15 cellular contexts compared by ENCODE assay signal in the genomic region with DNA sequence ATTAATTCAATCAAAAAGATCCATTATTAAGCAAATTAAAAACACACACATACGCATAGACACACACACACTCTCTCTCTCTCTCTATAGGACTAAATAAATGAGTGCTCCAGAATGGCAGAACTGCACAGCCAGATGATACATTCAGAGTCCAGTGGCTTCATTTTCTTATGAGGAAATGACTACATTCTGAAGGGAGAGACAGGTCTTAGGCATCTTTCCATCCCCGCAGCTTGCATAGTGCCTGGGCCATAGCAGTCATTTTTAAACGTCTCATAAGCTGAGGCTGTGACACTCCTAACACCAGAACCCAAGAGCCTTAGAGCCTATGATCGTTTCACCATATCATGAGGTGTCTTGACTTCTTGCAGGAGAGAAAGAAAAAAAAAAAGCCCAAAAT. TPM values are rescaled to one million over a fixed set of nuclear protein-coding genes. Genes with fewer than 3 reads are reported as not detected.
DNase-seq lines count a peak whose midpoint lies in the region; ATAC-seq and TF ChIP-seq lines count a peak whose summit lies in the region.
"Had no signal": no experiment of that assay in that cellular context is flagged by ENCODE, and none has a peak within 500 bp of the region (broad histone marks: within the 10 kb centered on the region; RNA-seq: fewer than 3 reads in every experiment).

No MANE protein-coding gene starts in this region.

- TF ChIP-seq CTCF in Panc1 (IDR thresholded peaks at IDR 0.05) (no peak), endothelial cell (IDR thresholded peaks at IDR 0.05; ENCODE audit: unreplicated experiment) (no peak), osteocyte (IDR thresholded peaks at IDR 0.05) (no peak)

- in situ Hi-C loops in GM23248 (cut with MboI) (loop anchor here (25.0 kb wide), 1 partner anchor 220 kb away; no protein-coding TSS in a partner anchor), Panc1 (cut with HindIII; ENCODE audit: low pct_unique_long_range_greater_than_20kb, low sequenced_read_pairs) (no loop called here)

- no peak overlapping the region for H3K9ac ChIP-seq in GM23248

- CTCF ChIA-PET in Panc1 (lab: Charles Lee) = no interaction called here

- H4K20me1 ChIP-seq in GM23248 (ENCODE audit: insufficient read depth) = no peaks in the 10 kb centered on the region

- intact Hi-C loops in Panc1 (cut with micrococcal nuclease; ENCODE audit: unreplicated experiment) = loop anchor here (10.0 kb wide), 1 partner anchor 218 kb away; no protein-coding TSS in a partner anchor

- H3K4me1 ChIP-seq in GM23248 (ENCODE audit: insufficient read depth) = peaks cover 67% of the 10 kb centered on the region
- peaks cover 79% of the 10 kb centered on the region for H3K4me1 ChIP-seq in Panc1 (ENCODE audit: control insufficient read depth, insufficient read depth, low read length)

- ATAC-seq in Panc1 = no peak
- no peak for ATAC-seq in GM18517 (IDR thresholded peaks at IDR 0.05; ENCODE audit: unreplicated experiment)
- ATAC-seq: K562 had no signal

- POLR2A ChIA-PET in Panc1 (lab: Charles Lee) = interaction anchor here (0.7 to 1.0 kb wide), 2 partner anchors 11 to 323 kb away, joined by 5 to 15 read pairs; no protein-coding TSS in a partner anchor

- WGBS in GM23248 (ENCODE audit: low coverage in 1 of 2, low lambda C conversion rate in 2 of 2, missing lambda C conversion rate in 2 of 2), 2 experiments = 89 to 93% methylated on average over 4 of the region's 4 CpGs

- H2AFZ ChIP-seq in GM23248 = no peak overlapping the region

- H3K9me2 ChIP-seq in GM23248 (ENCODE audit: insufficient read depth) = no peaks in the 10 kb centered on the region

- peaks cover 17% of the 10 kb centered on the region for H3K36me3 Mint-ChIP-seq in endothelial cell (ENCODE audit: low read depth, unreplicated experiment)
- H3K36me3 Mint-ChIP-seq in osteocyte (ENCODE audit: unreplicated experiment) = peaks cover 9% of the 10 kb centered on the region

- BruUV-seq in Panc1 (replicated peaks; lab: Mats Ljungman, UMichigan) = no TSS peak

- H3K27ac Mint-ChIP-seq in endothelial cell (ENCODE audit: unreplicated experiment) (no peak overlapping the region), osteocyte (ENCODE audit: unreplicated experiment) (peak overlapping the region; percentile 93)

- H3K27me3 Mint-ChIP-seq in endothelial cell (ENCODE audit: unreplicated experiment) (peaks cover 4% of the 10 kb centered on the region), osteocyte (ENCODE audit: unreplicated experiment) (no peaks in the 10 kb centered on the region)

- peaks cover 18% of the 10 kb centered on the region for H3K36me3 ChIP-seq in GM23248 (ENCODE audit: low read depth)
- H3K36me3 ChIP-seq in Panc1 (ENCODE audit: control insufficient read depth, insufficient read depth, low read length) = peaks cover 3% of the 10 kb centered on the region; the same call in 1 of the 2 replicates

- H3K4me3 ChIP-seq in GM23248 (no peak overlapping the region), Panc1 (ENCODE audit: low read depth in 2 of 2, low read length in 2 of 2) (no peak overlapping the region)
- H3K4me3 ChIP-seq: K562 had no signal

- no peaks in the 10 kb centered on the region for H3K27me3 ChIP-seq in GM23248 (replicated peaks; ENCODE audit: insufficient read depth)
- H3K27me3 ChIP-seq in Panc1 (ENCODE audit: control insufficient read depth, insufficient read depth, low read length) = no peaks in the 10 kb centered on the region

- H3K4me1 Mint-ChIP-seq in endothelial cell (ENCODE audit: unreplicated experiment) (peaks cover 54% of the 10 kb centered on the region), osteocyte (ENCODE audit: unreplicated experiment) (peaks cover 64% of the 10 kb centered on the region)

- DNase-seq in GM23248 (no peak), Panc1 (ENCODE audit: low read depth, low spot score) (no peak), endothelial cell (ENCODE audit: low spot score) (no peak), osteocyte (ENCODE audit: extremely low spot score, unreplicated experiment) (no peak), dedifferentiated amniotic fluid mesenchymal stem cell (ENCODE audit: extremely low spot score) (no peak), HT-29 (ENCODE audit: low spot score) (no peak)
- DNase-seq: DMS53, NCI-H1092, NCI-H1694 treated with DMSO at 0.1 percent for 48 hours, NCI-H446, NCI-H748 treated with DMSO at 0.1 percent for 48 hours, SHP77 had no signal

- H3K27ac ChIP-seq in GM23248 (peak overlapping the region; percentile 84), Panc1 (ENCODE audit: low read length) (peak overlapping the region; percentile 99)
- H3K27ac ChIP-seq: C4-2B had no signal

- H3K4me2 ChIP-seq in GM23248 (ENCODE audit: unreplicated experiment) = no peak overlapping the region

- H3K9me3 ChIP-seq in GM23248 (ENCODE audit: low read depth) = no peaks in the 10 kb centered on the region
- no peaks in the 10 kb centered on the region for H3K9me3 ChIP-seq in Panc1 (ENCODE audit: control insufficient read depth, insufficient read depth, low read depth, low read length)

- H3K79me2 ChIP-seq in GM23248 (ENCODE audit: insufficient read depth) = peaks cover 76% of the 10 kb centered on the region

- H3K4me3 Mint-ChIP-seq in endothelial cell (ENCODE audit: unreplicated experiment) (peak overlapping the region; percentile 13), osteocyte (ENCODE audit: unreplicated experiment) (peak overlapping the region; percentile 2)

- peaks cover 69% of the 10 kb centered on the region for H3F3A ChIP-seq in GM23248 (ENCODE audit: insufficient read depth)

- H3K9me3 Mint-ChIP-seq in endothelial cell (ENCODE audit: unreplicated experiment) = no peaks in the 10 kb centered on the region
- no peaks in the 10 kb centered on the region for H3K9me3 Mint-ChIP-seq in osteocyte (ENCODE audit: unreplicated experiment)

RNA-seq across cellular contexts. Expression of gene FEZ2, which starts 31.1 kb away (rescaled TPM):
- 86.2 and 93.2 TPM in 2 replicates for total RNA-seq in GM23248 (2014; rRNA removed; shearing (Covaris generic))
- 48.8 and 50.5 TPM in 2 replicates for polyA plus RNA-seq in GM23248 (2016; fragmentation: Nextera tagmentation; extraction: Ambion mirVana)
- total RNA-seq in Panc1 (2021; ENCODE audit: unreplicated experiment) = 51.1 TPM
- 37.1 TPM for polyA plus RNA-seq in Panc1 (2012; ENCODE audit: insufficient read length)
- 40.8 TPM for total RNA-seq in endothelial cell (ENCODE audit: unreplicated experiment)
- 50.5 and 52.9 TPM in 2 replicates for total RNA-seq in osteocyte
- total RNA-seq in HT-29 (2014; rRNA removed; shearing (Covaris generic)) = 11.1 and 12.2 TPM in 2 replicates
